ENCODE assay signal across 18 cellular contexts in the genomic region with DNA sequence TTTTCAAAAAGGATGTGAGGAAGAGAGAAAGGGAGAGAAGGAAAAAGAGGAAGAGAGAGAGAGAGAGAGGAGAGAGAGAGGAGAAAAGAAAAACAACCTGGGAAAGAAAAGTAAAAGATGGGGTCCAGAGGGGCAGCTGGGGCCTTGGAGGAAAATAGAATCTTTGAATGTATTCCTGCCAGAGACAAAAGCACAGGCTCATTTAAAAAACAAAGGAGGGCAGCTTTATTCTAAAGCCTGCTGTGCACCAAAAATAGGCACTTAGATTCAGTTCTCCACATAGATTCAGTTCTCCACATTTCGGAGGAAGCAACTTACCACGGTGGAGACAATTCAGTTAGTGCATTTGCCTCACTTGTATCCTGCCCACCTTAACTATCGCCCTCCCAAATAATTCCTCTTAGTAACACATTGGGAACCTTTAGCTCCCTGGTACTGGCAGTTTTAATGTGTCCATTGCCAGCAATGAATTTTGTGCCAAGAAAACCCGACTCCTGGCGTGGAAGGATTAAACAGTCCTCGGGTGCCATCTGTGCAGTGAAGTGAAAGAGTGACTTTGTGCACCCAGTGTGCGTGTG.
DNase-seq lines count a peak whose midpoint lies in the region; ATAC-seq, FAIRE-seq and TF ChIP-seq lines count a peak whose summit lies in the region.
"Had no signal": no experiment of that assay in that cellular context is flagged by ENCODE, and none has a peak within 500 bp of the region (broad histone marks: within the 10 kb centered on the region; RNA-seq: fewer than 3 reads in every experiment).

No MANE protein-coding gene starts in this region.

- H3K56ac ChIP-seq in H1 (replicated peaks; ENCODE audit: insufficient read length, low read depth, low read length), result no peak overlapping the region

- TF ChIP-seq EP300 in H1 (IDR thresholded peaks at IDR 0.05; ENCODE audit: borderline replicate concordance in 1 of 2, low read depth in 2 of 2, low read length in 2 of 2), result no peak

- H3K4me1 ChIP-seq in H1 (replicated peaks in 1 of 4; ENCODE audit: control insufficient read depth in 3 of 4, insufficient read depth in 4 of 4, low read length in 3 of 4) (peaks cover 5 to 18% (median 12%) of the 10 kb centered on the region in 4 experiments; a peak in 6 of 7 replicates), upper lobe of right lung (no peaks in the 10 kb centered on the region)
- H3K4me1 ChIP-seq: prostate gland had no signal

- H3K14ac ChIP-seq in H1 (ENCODE audit: insufficient read length), result no peak overlapping the region

- peak overlapping the region; percentile 27 for H2BK120ac ChIP-seq in H1 (replicated peaks; ENCODE audit: low read depth, low read length)

- H3K4ac ChIP-seq in H1 (replicated peaks; ENCODE audit: insufficient read length, low read depth, low read length), result no peak overlapping the region

- peak overlapping the region; percentile 8 for H4K5ac ChIP-seq in H1 (ENCODE audit: insufficient read length, low read depth, low read length)

- H3K27me3 ChIP-seq in H1 (replicated peaks in 1 of 4; ENCODE audit: control insufficient read depth in 3 of 4, extremely low read depth in 1 of 4, insufficient read depth in 3 of 4, low read length in 3 of 4) (no peaks in the 10 kb centered on the region), upper lobe of right lung (no peaks in the 10 kb centered on the region)

- no peak for TF ChIP-seq CTCF in H1 (IDR thresholded peaks at IDR 0.05; ENCODE audit: control extremely low read depth in 1 of 3, insufficient read depth in 1 of 3, low read depth in 1 of 3, low read length in 3 of 3)
- no peak for TF ChIP-seq CTCF in upper lobe of right lung (IDR thresholded peaks at IDR 0.05)

- H3K4me3 ChIP-seq in H1 (ENCODE audit: extremely low read depth in 1 of 4, insufficient read depth in 2 of 4, low read depth in 3 of 4, low read length in 4 of 4) (peak overlapping the region in 2 of 4 experiments; percentile 6 to 8; a peak in 1 of 8 replicates), upper lobe of right lung (no peak overlapping the region)
- H3K4me3 ChIP-seq: prostate gland had no signal

- H2AK5ac ChIP-seq in H1 (ENCODE audit: low read depth, low read length), result no peak overlapping the region

- no peak overlapping the region for H3K9ac ChIP-seq in H1 (replicated peaks in 1 of 4; ENCODE audit: extremely low read depth in 1 of 4, low read depth in 3 of 4, low read length in 3 of 4)
- H3K9ac ChIP-seq: SK-N-SH had no signal

- no peaks in the 10 kb centered on the region for H3K23me2 ChIP-seq in H1 (ENCODE audit: low read depth, low read length)

- H3K27me3 Mint-ChIP-seq in activated naive CD4-positive, alpha-beta T cell treated with anti-CD3 and anti-CD28 coated beads, Interleukin-2, amount 10 ng/mL, durations not matched to agents 7 days and 5 days, result no peaks in the 10 kb centered on the region
- H3K27me3 Mint-ChIP-seq in T-cell, result no peaks in the 10 kb centered on the region

- peak overlapping the region; percentile 69 for H4K91ac ChIP-seq in H1 (replicated peaks; ENCODE audit: insufficient read length, low read length)

- no peaks in the 10 kb centered on the region for H3K9me3 Mint-ChIP-seq in activated naive CD4-positive, alpha-beta T cell treated with anti-CD3 and anti-CD28 coated beads, Interleukin-2, amount 10 ng/mL, durations not matched to agents 7 days and 5 days
- H3K9me3 Mint-ChIP-seq in T-cell, result peaks cover 0 to 4% (median 0%) of the 10 kb centered on the region in 3 donors
- H3K9me3 Mint-ChIP-seq: activated B cell treated with CpG ODN at 0.5 μM for 24 hours had no signal

- H3K4me2 ChIP-seq in H1 (ENCODE audit: insufficient read depth in 1 of 2, low read depth in 2 of 2, low read length in 2 of 2), result peak overlapping the region; percentile 44 to 60
- H3K4me2 ChIP-seq: SK-N-SH had no signal

- no peak for TF ChIP-seq RAD21 in H1 (IDR thresholded peaks at IDR 0.05 in 1 of 2, conservative IDR thresholded peaks at IDR 0.05 in 1 of 2; ENCODE audit: low read depth in 2 of 2, low read length in 2 of 2)

- H3K4me3 Mint-ChIP-seq in activated naive CD4-positive, alpha-beta T cell treated with anti-CD3 and anti-CD28 coated beads, Interleukin-2, amount 10 ng/mL, durations not matched to agents 7 days and 5 days, result no peak overlapping the region
- H3K4me3 Mint-ChIP-seq in T-cell, result peak overlapping the region in 1 of 3 donors; percentile 31
- H3K4me3 Mint-ChIP-seq: activated B cell treated with CpG ODN at 0.5 μM for 24 hours had no signal

- H3K36me3 ChIP-seq in H1 (ENCODE audit: control insufficient read depth in 2 of 4, insufficient read depth in 4 of 4, low read length in 3 of 4) (no peaks in the 10 kb centered on the region), upper lobe of right lung (no peaks in the 10 kb centered on the region)
- H3K36me3 ChIP-seq: prostate gland had no signal

- no peak overlapping the region; the same call in 1 of the 2 replicates for H3K18ac ChIP-seq in H1 (ENCODE audit: extremely low read depth, low read length)

- peaks cover 57% of the 10 kb centered on the region for H3K4me1 Mint-ChIP-seq in activated naive CD4-positive, alpha-beta T cell treated with anti-CD3 and anti-CD28 coated beads, Interleukin-2, amount 10 ng/mL, durations not matched to agents 7 days and 5 days
- peaks cover 16 to 31% (median 23%) of the 10 kb centered on the region in 3 donors for H3K4me1 Mint-ChIP-seq in T-cell
- H3K4me1 Mint-ChIP-seq: activated B cell treated with CpG ODN at 0.5 μM for 24 hours had no signal

- no peak for DNase-seq in activated naive CD4-positive, alpha-beta T cell treated with anti-CD3 and anti-CD28 coated beads, Interleukin-2, amount 10 ng/mL, durations not matched to agents 7 days and 5 days
- no peak for DNase-seq in activated naive CD4-positive, alpha-beta T cell treated with Interleukin-2 at 50 U/mL for 16 hours
- DNase-seq in NCI-H446 treated with DMSO at 0.1 percent for 48 hours (lab: John Stamatoyannopoulos, UW) (peak; percentile 76), H1 (ENCODE audit: low read depth in 1 of 2, low spot score in 2 of 2) (no peak), upper lobe of right lung (no peak), T-cell (no peak), NCI-H82 (lab: John Stamatoyannopoulos, UW) (no peak)
- DNase-seq: activated B cell treated with CpG ODN at 0.5 μM for 24 hours; amniotic stem cell; DMS53; head of caudate nucleus; PC-3; SK-N-SH; stimulated activated CD4-positive, alpha-beta T cell treated with anti-CD3 and anti-CD28 coated beads, Interleukin-12 subunit alpha, Interleukin-12 subunit beta, amount 100 ng/mL, for 4 hours had no signal

- peak; percentile 24 for FAIRE-seq in H1 (lab: Jason Lieb, UNC)
- FAIRE-seq: colon had no signal

- H3K79me2 ChIP-seq in H1 (ENCODE audit: control insufficient read depth in 1 of 2, insufficient read depth in 2 of 2, low read length in 2 of 2), result no peaks in the 10 kb centered on the region

- TF ChIP-seq POLR2A in H1 (IDR thresholded peaks at IDR 0.05; ENCODE audit: control extremely low read depth in 1 of 2, low read depth in 2 of 2, low read length in 2 of 2), result no peak

- POLR2A ChIA-PET in H1 (lab: Charles Lee; ENCODE audit: partially characterized antibody), result interaction anchor here (1.0 kb wide), 1 partner anchor 14 kb away, joined by 3 read pairs; no protein-coding TSS in a partner anchor
- POLR2A ChIA-PET in T-cell (lab: Charles Lee), result no interaction called here

- intact Hi-C loops in upper lobe of right lung (cut with DNase I), result loop anchor here (10.0 kb wide), 1 partner anchor 122 kb away; no protein-coding TSS in a partner anchor

- 0 out of 2 replicates have a peak overlapping the region, but pooled peaks have one; percentile 38 for H3K27ac ChIP-seq in H1 (ENCODE audit: low read depth, low read length)
- H3K27ac ChIP-seq in upper lobe of right lung, result no peak overlapping the region
- H3K27ac ChIP-seq: prostate gland had no signal

- no peak overlapping the region for H2AFZ ChIP-seq in H1 (ENCODE audit: low read length)

- no peak overlapping the region; the same call in 1 of the 2 replicates for H2BK5ac ChIP-seq in H1 (ENCODE audit: low read depth, low read length)

- no peak overlapping the region; the same call in 1 of the 2 replicates for H2BK20ac ChIP-seq in H1 (ENCODE audit: low read length)

- CTCF ChIA-PET in activated naive CD4-positive, alpha-beta T cell treated with anti-CD3 and anti-CD28 coated beads, Interleukin-2, amount 10 ng/mL, durations not matched to agents 7 days and 5 days (lab: Charles Lee), result no interaction called here
- CTCF ChIA-PET in H1 (lab: Charles Lee; ENCODE audit: partially characterized antibody) (interaction anchor here (0.7 to 5.1 kb wide), 5 partner anchors 9 to 88 kb away, joined by 3 to 20 read pairs (median 3); no protein-coding TSS in a partner anchor), T-cell (lab: Charles Lee) (no interaction called here)

- no peaks in the 10 kb centered on the region for H4K20me1 ChIP-seq in H1 (replicated peaks in 1 of 2; ENCODE audit: control insufficient read depth in 1 of 2, insufficient read depth in 2 of 2, low read length in 2 of 2)

- no peak overlapping the region for H2BK15ac ChIP-seq in H1 (ENCODE audit: low read length)

- H4K8ac ChIP-seq in H1 (ENCODE audit: extremely low read depth, insufficient read depth, low read length), result no peak overlapping the region

- H3K36me3 Mint-ChIP-seq in activated naive CD4-positive, alpha-beta T cell treated with anti-CD3 and anti-CD28 coated beads, Interleukin-2, amount 10 ng/mL, durations not matched to agents 7 days and 5 days, result peaks cover 80% of the 10 kb centered on the region
- peaks cover 66% of the 10 kb centered on the region for H3K36me3 Mint-ChIP-seq in T-cell

- H3K27ac Mint-ChIP-seq in activated naive CD4-positive, alpha-beta T cell treated with anti-CD3 and anti-CD28 coated beads, Interleukin-2, amount 10 ng/mL, durations not matched to agents 7 days and 5 days, result peak overlapping the region; percentile 35
- peak overlapping the region in 1 of 2 donors; percentile 71 for H3K27ac Mint-ChIP-seq in T-cell
- H3K27ac Mint-ChIP-seq: activated B cell treated with CpG ODN at 0.5 μM for 24 hours had no signal

- peak; percentile 40 for ATAC-seq in upper lobe of right lung
- ATAC-seq in HG03520 (IDR thresholded peaks at IDR 0.05; ENCODE audit: unreplicated experiment), result no peak
- ATAC-seq in T-cell (replicated peaks in 1 of 4), result no peak
- ATAC-seq: HCT116, PC-3 had no signal

- H2BK12ac ChIP-seq in H1 (ENCODE audit: low read depth, low read length), result 0 out of 2 replicates have a peak overlapping the region, but pooled peaks have one; percentile 0

- WGBS in H1 (ENCODE audit: extremely low coverage in 1 of 2, insufficient coverage in 1 of 2, insufficient read length in 1 of 2, insufficient replicate concordance in 2 of 2, low coverage in 1 of 2, low lambda C conversion rate in 2 of 2, missing lambda C conversion rate in 1 of 2), 2 experiments, result 75% methylated on average over 7 of the region's 7 CpGs; no CpG with 5 or more reads in 1 of the 2 experiments

- H3K79me1 ChIP-seq in H1 (ENCODE audit: low read depth, low read length), result no peaks in the 10 kb centered on the region

- H3K23ac ChIP-seq in H1 (ENCODE audit: insufficient read length), result no peak overlapping the region

- no peaks in the 10 kb centered on the region for H3K9me3 ChIP-seq in H1 (ENCODE audit: insufficient read depth in 2 of 2, low read depth in 1 of 2, low read length in 1 of 2)
- H3K9me3 ChIP-seq in upper lobe of right lung, result no peaks in the 10 kb centered on the region
- H3K9me3 ChIP-seq: prostate gland, SK-N-SH had no signal

TF ChIP-seq in H1, 55 proteins besides CTCF, POLR2A, EP300 and RAD21 (continues in another document):
- TF ChIP-seq CHD2 (IDR thresholded peaks at IDR 0.05; ENCODE audit: low read length), result no peak
